ENCODE assay signal across 8 cellular contexts in genomic region chr5:115602585-115603125, GRCh38. TPM values are rescaled to one million over a fixed set of nuclear protein-coding genes. Genes with fewer than 3 reads are reported as not detected.
DNase-seq lines count a peak whose midpoint lies in the region; ATAC-seq and TF ChIP-seq lines count a peak whose summit lies in the region.

No MANE protein-coding gene starts in this region.

- H3K27me3 ChIP-seq in HAP-1 (ENCODE audit: low read depth) = no peaks in the 10 kb centered on the region
- H3K27me3 ChIP-seq in foreskin keratinocyte = no peaks in the 10 kb centered on the region

- H3K4me3 ChIP-seq in HAP-1 = no peak overlapping the region; the same call in 1 of the 2 replicates

- no peaks in the 10 kb centered on the region for H3K9me3 ChIP-seq in HAP-1
- H3K9me3 ChIP-seq in T-helper 17 cell (ENCODE audit: control insufficient read depth, low read length, poor library complexity, severe bottlenecking) = no peaks in the 10 kb centered on the region

- H3K4me1 ChIP-seq in HAP-1 = peaks cover 6% of the 10 kb centered on the region; the same call in 1 of the 2 replicates
- H3K4me1 ChIP-seq in foreskin keratinocyte = peaks cover 7% of the 10 kb centered on the region

- H3K27ac Mint-ChIP-seq in T-helper 17 cell = peak overlapping the region; percentile 77

- in situ Hi-C loops in HAP-1 (cut with MboI; ENCODE audit: low sequenced_read_pairs) = no loop called here
- in situ Hi-C loops in GM13977 (cut with MboI; ENCODE audit: low pct_unique_long_range_greater_than_20kb, low sequenced_read_pairs, unreplicated experiment) = no loop called here

- H3K4me3 Mint-ChIP-seq in T-helper 17 cell = peak overlapping the region; percentile 86

- no peaks in the 10 kb centered on the region for H3K36me3 ChIP-seq in HAP-1 (replicated peaks)

- no peaks in the 10 kb centered on the region for H3K27me3 Mint-ChIP-seq in T-helper 17 cell

- peaks cover 4% of the 10 kb centered on the region for H3K36me3 Mint-ChIP-seq in T-helper 17 cell (ENCODE audit: low read depth)

- H3K27ac ChIP-seq in foreskin keratinocyte = no peak overlapping the region

- peaks cover 29% of the 10 kb centered on the region for H3K4me1 Mint-ChIP-seq in T-helper 17 cell

- no peak for ATAC-seq in T-helper 17 cell
- peak; percentile 6 for ATAC-seq in foreskin keratinocyte

- TF ChIP-seq CTCF in foreskin keratinocyte (conservative IDR thresholded peaks at IDR 0.05) = no peak
- no peak for TF ChIP-seq CTCF in GM13977 (IDR thresholded peaks at IDR 0.05; ENCODE audit: extremely low read depth, insufficient read depth, missing control alignments)

- DNase-seq in ELF-1 (ENCODE audit: low read depth, low spot score) = peak; percentile 40
- peak; percentile 16 to 42 for DNase-seq in HAP-1 (ENCODE audit: low spot score in 2 of 2)
- DNase-seq in T-helper 17 cell = no peak
- DNase-seq in foreskin keratinocyte = no peak
- DNase-seq in renal cortical epithelial cell (ENCODE audit: low read depth) = peak; percentile 84
- no peak for DNase-seq in AG08396 (ENCODE audit: low spot score)
- no peak for DNase-seq in globus pallidus (ENCODE audit: low spot score)
- DNase-seq in GM13977 (ENCODE audit: low spot score) = no peak

RNA-seq across cellular contexts. Expression of gene TICAM2, which starts 0.4 kb away (rescaled TPM):
- total RNA-seq in T-helper 17 cell (under 1 TPM; 0.52 to 0.90 TPM), foreskin keratinocyte (1.2 and 1.4 TPM in 2 replicates), renal cortical epithelial cell (3.1 and 6.9 TPM in 2 replicates)
- 2.0 and 2.5 TPM in 2 replicates for polyA plus RNA-seq in foreskin keratinocyte

RNA-seq across cellular contexts. Expression of gene TMED7, which starts 23.2 kb away (rescaled TPM):
- total RNA-seq in T-helper 17 cell = 10 to 100 TPM; 49.0 to 53.7 TPM
- total RNA-seq in foreskin keratinocyte = 92.7 and 104 TPM in 2 replicates
- 33.2 and 34.6 TPM in 2 replicates for polyA plus RNA-seq in foreskin keratinocyte
- total RNA-seq in renal cortical epithelial cell = 157 and 214 TPM in 2 replicates

RNA-seq across cellular contexts. Expression of gene FEM1C, which starts 58.1 kb away (rescaled TPM):
- total RNA-seq in T-helper 17 cell (10 to 100 TPM; 31.3 to 31.7 TPM), foreskin keratinocyte (11.0 and 11.8 TPM in 2 replicates), renal cortical epithelial cell (25.9 and 40.3 TPM in 2 replicates)
- 2.8 and 3.4 TPM in 2 replicates for polyA plus RNA-seq in foreskin keratinocyte

Comparison
In these comparisons a context has a peak if more than half of its experiments do, and no peak if none do; other contexts are left out.
1. DNase-seq: peak in ELF-1 (single experiment), HAP-1 (2 of 2) and renal cortical epithelial cell (single experiment); none in T-helper 17 cell (0 of 3), foreskin keratinocyte (0 of 2), AG08396 (single experiment), globus pallidus (single experiment) and GM13977 (single experiment).